In the genomic region with DNA sequence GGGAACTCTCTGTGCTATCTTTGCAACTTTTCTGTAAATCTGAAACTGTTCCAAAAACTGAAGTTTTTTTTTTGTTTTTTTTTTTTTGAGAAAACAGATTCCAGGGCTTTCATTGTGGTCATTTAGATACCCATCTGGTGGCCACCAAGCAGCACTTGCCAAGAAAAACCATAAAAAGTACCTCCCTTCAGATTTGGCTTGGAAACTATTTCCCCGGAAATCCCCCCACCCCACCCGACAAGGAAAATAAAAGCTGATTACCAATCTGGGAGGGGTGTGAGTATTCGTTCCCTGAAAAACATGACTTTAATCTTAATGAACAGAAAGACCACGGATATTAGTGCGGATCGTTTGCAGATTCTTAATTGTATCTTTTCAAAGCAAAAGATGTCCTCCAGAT, we compare ENCODE assay signal across 10 cellular contexts. TPM values are rescaled to one million over a fixed set of nuclear protein-coding genes. Genes with fewer than 3 reads are reported as not detected.
DNase-seq lines count a peak whose midpoint lies in the region; ATAC-seq, FAIRE-seq and TF ChIP-seq lines count a peak whose summit lies in the region.
"Had no signal": no experiment of that assay in that cellular context is flagged by ENCODE, and none has a peak within 500 bp of the region (broad histone marks: within the 10 kb centered on the region; RNA-seq: fewer than 3 reads in every experiment).

No MANE protein-coding gene starts in this region.

- intact Hi-C loops in PC-9 (cut with micrococcal nuclease; ENCODE audit: unreplicated experiment), result no loop called here
- intact Hi-C loops in gastrocnemius medialis (cut with DNase I; ENCODE audit: low total_unique reads), result loop anchor here (5.0 kb wide), 1 partner anchor 52 kb away; no protein-coding TSS in a partner anchor

- H3F3A ChIP-seq in PC-9 (ENCODE audit: insufficient read depth, low read depth), result peaks cover 7% of the 10 kb centered on the region; the same call in 1 of the 2 replicates

- CTCF ChIA-PET in PC-9 (lab: Charles Lee), result interaction anchor here (0.7 kb wide), 1 partner anchor 151 kb away, joined by 4 read pairs; no protein-coding TSS in a partner anchor

- H3K27me3 Mint-ChIP-seq in effector memory CD8-positive, alpha-beta T cell, result no peaks in the 10 kb centered on the region

- ATAC-seq in effector memory CD8-positive, alpha-beta T cell (replicated peaks), result no peak
- no peak for ATAC-seq in gastrocnemius medialis
- no peak for ATAC-seq in GM21576 (IDR thresholded peaks at IDR 0.05; ENCODE audit: unreplicated experiment)

- H3K4me3 Mint-ChIP-seq in effector memory CD8-positive, alpha-beta T cell, result peak overlapping the region; percentile 99

- H3K4me2 ChIP-seq in PC-9, result 0 out of 2 replicates have a peak overlapping the region, but pooled peaks have one; percentile 89

- peaks cover 3% of the 10 kb centered on the region for H3K79me2 ChIP-seq in PC-9 (ENCODE audit: low read depth)

- no peak overlapping the region for H2AFZ ChIP-seq in PC-9

- H3K4me3 ChIP-seq in GM12865 (ENCODE audit: low read depth, low read length) (peak overlapping the region; percentile 76), PC-9 (no peak overlapping the region), gastrocnemius medialis (peak overlapping the region in 1 of 4 donors; percentile 60)

- no TSS peak for BruUV-seq in PC-9 (replicated peaks; lab: Mats Ljungman, UMichigan)

- no peak for TF ChIP-seq POLR2A in gastrocnemius medialis (IDR thresholded peaks at IDR 0.05)
- no peak for TF ChIP-seq POLR2A in GM12891 (IDR thresholded peaks at IDR 0.05; ENCODE audit: low read depth, low read length)
- no peak for TF ChIP-seq POLR2A in H54 (IDR thresholded peaks at IDR 0.05; ENCODE audit: low read depth, low read length)

- H3K27me3 ChIP-seq in PC-9 (ENCODE audit: insufficient read depth, low read depth) (peaks cover 14% of the 10 kb centered on the region), gastrocnemius medialis (no peaks in the 10 kb centered on the region)

- peak overlapping the region; percentile 99 to 100 for H3K27ac Mint-ChIP-seq in effector memory CD8-positive, alpha-beta T cell

- TF ChIP-seq CTCF in GM12865 (IDR thresholded peaks at IDR 0.05; ENCODE audit: insufficient read depth, low read depth, low read length, missing control alignments) (no peak), PC-9 (conservative IDR thresholded peaks at IDR 0.05) (no peak), gastrocnemius medialis (IDR thresholded peaks at IDR 0.05 in 4 of 5, conservative IDR thresholded peaks at IDR 0.05 in 1 of 5) (no peak)

- in situ Hi-C loops in gastrocnemius medialis (cut with MboI; ENCODE audit: low sequenced_read_pairs in 4 of 4), result no loop called here

- DNase-seq in GM12865 (ENCODE audit: low read depth), result no peak
- no peak for DNase-seq in PC-9
- no peak for DNase-seq in effector memory CD8-positive, alpha-beta T cell
- no peak for DNase-seq in gastrocnemius medialis
- no peak for DNase-seq in GM12891 (ENCODE audit: insufficient read length, low spot score)
- no peak for DNase-seq in H54 (ENCODE audit: insufficient read length, low spot score)
- DNase-seq in effector CD8-positive, alpha-beta T cell (lab: John Stamatoyannopoulos, UW), result no peak
- DNase-seq: NCI-H82 had no signal

- H3K9me3 Mint-ChIP-seq in effector memory CD8-positive, alpha-beta T cell, result no peaks in the 10 kb centered on the region

- H3K36me3 Mint-ChIP-seq in effector memory CD8-positive, alpha-beta T cell (ENCODE audit: insufficient read depth), result peaks cover 43% of the 10 kb centered on the region

- H3K36me3 ChIP-seq in PC-9 (ENCODE audit: low read depth) (peaks cover 7% of the 10 kb centered on the region; the same call in 1 of the 2 replicates), gastrocnemius medialis (no peaks in the 10 kb centered on the region)

- no peaks in the 10 kb centered on the region for H3K9me2 ChIP-seq in PC-9 (ENCODE audit: insufficient read depth)

- peaks cover 54 to 68% of the 10 kb centered on the region in 2 donors for H3K4me1 Mint-ChIP-seq in effector memory CD8-positive, alpha-beta T cell (ENCODE audit: low read depth in 2 of 2)

- no peak overlapping the region for H3K27ac ChIP-seq in PC-9
- peak overlapping the region; percentile 75 to 93 (median 82) for H3K27ac ChIP-seq in gastrocnemius medialis

- POLR2A ChIA-PET in PC-9 (lab: Charles Lee; ENCODE audit: unreplicated experiment), result no interaction called here

- H3K9me3 ChIP-seq in PC-9 (ENCODE audit: insufficient read depth, low read depth) (no peaks in the 10 kb centered on the region; the same call in 1 of the 2 replicates), gastrocnemius medialis (no peaks in the 10 kb centered on the region)

- FAIRE-seq in GM12891 (lab: Jason Lieb, UNC), result no peak
- FAIRE-seq in H54 (lab: Jason Lieb, UNC), result no peak
- FAIRE-seq: bronchial epithelial cell had no signal

- no peaks in the 10 kb centered on the region for H4K20me1 ChIP-seq in PC-9 (ENCODE audit: insufficient read depth)

- peaks cover 12% of the 10 kb centered on the region for H3K4me1 ChIP-seq in PC-9 (replicated peaks; ENCODE audit: insufficient read depth)
- H3K4me1 ChIP-seq in gastrocnemius medialis, result peaks cover 38 to 40% of the 10 kb centered on the region in 2 donors

TF ChIP-seq in GM12891, 5 proteins besides CTCF, POLR2A, EP300 and RAD21:
- TF ChIP-seq POU2F2 (IDR thresholded peaks at IDR 0.05; ENCODE audit: low read depth, low read length) (no peak), POLR2AphosphoS5 (IDR thresholded peaks at IDR 0.05; ENCODE audit: low read depth, low read length) (no peak), SPI1 (IDR thresholded peaks at IDR 0.05; ENCODE audit: low read depth, low read length) (no peak), TAF1 (IDR thresholded peaks at IDR 0.05; ENCODE audit: low read depth, low read length) (no peak), PAX5 (IDR thresholded peaks at IDR 0.05; ENCODE audit: insufficient read depth, low read length, severe bottlenecking) (no peak)
TF ChIP-seq in GM12891: peak in this region for 0.

RNA-seq across cellular contexts. Expression of a gene that starts 1.9 kb away (rescaled TPM):
- total RNA-seq in PC-9 (2021), result 6.3 and 6.8 TPM in 2 replicates
- total RNA-seq in gastrocnemius medialis, result 1 to 10 TPM; 1.6 to 3.9 (median 2.8) TPM
- 0.39 TPM for polyA plus RNA-seq in GM12891 (2012; ENCODE audit: low read depth, missing spikeins)
- total RNA-seq: bronchial epithelial cell had no signal
